ENCODE assay signal across 2 cellular contexts in the genomic region with DNA sequence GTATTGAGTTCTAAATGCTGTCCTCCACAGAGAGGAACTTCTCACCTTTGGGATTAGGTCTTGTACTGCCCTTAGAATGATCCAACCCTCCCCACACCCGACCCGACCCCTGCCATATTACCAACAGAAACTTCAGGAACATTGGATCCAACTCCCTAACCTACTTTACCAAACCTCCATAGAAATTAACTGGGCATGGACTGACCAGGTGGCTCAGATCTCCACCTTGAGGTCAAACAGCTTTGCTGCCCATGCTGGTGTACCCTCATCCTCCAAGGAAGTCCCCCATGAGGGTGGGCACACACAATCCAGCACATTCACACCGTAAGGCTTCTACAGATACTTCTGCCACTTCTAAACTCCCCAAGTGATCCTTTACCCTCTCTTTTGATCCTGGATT.
TF ChIP-seq lines count a peak whose summit lies in the region.

No MANE protein-coding gene starts in this region.

TF ChIP-seq in SK-N-SH, 30 proteins besides CTCF, POLR2A, EP300 and RAD21 (continued from another document):
- TF ChIP-seq, protein P1, sequence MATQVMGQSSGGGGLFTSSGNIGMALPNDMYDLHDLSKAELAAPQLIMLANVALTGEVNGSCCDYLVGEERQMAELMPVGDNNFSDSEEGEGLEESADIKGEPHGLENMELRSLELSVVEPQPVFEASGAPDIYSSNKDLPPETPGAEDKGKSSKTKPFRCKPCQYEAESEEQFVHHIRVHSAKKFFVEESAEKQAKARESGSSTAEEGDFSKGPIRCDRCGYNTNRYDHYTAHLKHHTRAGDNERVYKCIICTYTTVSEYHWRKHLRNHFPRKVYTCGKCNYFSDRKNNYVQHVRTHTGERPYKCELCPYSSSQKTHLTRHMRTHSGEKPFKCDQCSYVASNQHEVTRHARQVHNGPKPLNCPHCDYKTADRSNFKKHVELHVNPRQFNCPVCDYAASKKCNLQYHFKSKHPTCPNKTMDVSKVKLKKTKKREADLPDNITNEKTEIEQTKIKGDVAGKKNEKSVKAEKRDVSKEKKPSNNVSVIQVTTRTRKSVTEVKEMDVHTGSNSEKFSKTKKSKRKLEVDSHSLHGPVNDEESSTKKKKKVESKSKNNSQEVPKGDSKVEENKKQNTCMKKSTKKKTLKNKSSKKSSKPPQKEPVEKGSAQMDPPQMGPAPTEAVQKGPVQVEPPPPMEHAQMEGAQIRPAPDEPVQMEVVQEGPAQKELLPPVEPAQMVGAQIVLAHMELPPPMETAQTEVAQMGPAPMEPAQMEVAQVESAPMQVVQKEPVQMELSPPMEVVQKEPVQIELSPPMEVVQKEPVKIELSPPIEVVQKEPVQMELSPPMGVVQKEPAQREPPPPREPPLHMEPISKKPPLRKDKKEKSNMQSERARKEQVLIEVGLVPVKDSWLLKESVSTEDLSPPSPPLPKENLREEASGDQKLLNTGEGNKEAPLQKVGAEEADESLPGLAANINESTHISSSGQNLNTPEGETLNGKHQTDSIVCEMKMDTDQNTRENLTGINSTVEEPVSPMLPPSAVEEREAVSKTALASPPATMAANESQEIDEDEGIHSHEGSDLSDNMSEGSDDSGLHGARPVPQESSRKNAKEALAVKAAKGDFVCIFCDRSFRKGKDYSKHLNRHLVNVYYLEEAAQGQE (IDR thresholded peaks at IDR 0.05; ENCODE audit: low read depth, low read length) = no peak
- TF ChIP-seq SMC3 (IDR thresholded peaks at IDR 0.05; ENCODE audit: low read depth, low read length) (no peak), JUND (IDR thresholded peaks at IDR 0.05) (no peak), FOSL2 (IDR thresholded peaks at IDR 0.05; ENCODE audit: borderline replicate concordance, low read depth) (no peak), RXRA (IDR thresholded peaks at IDR 0.05; ENCODE audit: borderline replicate concordance, low read depth) (no peak), RCOR1 (IDR thresholded peaks at IDR 0.05; ENCODE audit: low read length) (no peak), POLR2AphosphoS5 (IDR thresholded peaks at IDR 0.05; ENCODE audit: low read depth, low read length) (no peak)
- TF ChIP-seq, protein P2, sequence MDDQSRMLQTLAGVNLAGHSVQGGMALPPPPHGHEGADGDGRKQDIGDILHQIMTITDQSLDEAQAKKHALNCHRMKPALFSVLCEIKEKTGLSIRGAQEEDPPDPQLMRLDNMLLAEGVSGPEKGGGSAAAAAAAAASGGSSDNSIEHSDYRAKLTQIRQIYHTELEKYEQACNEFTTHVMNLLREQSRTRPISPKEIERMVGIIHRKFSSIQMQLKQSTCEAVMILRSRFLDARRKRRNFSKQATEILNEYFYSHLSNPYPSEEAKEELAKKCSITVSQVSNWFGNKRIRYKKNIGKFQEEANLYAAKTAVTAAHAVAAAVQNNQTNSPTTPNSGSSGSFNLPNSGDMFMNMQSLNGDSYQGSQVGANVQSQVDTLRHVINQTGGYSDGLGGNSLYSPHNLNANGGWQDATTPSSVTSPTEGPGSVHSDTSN (IDR thresholded peaks at IDR 0.05) = no peak

TF ChIP-seq in SK-N-SH treated with all-trans-retinoic acid at 6 μM for 48 hours, 23 proteins besides CTCF, POLR2A, EP300 and RAD21 (continued from another document):
- TF ChIP-seq OSR1 (CRISPR knock-in tag; IDR thresholded peaks at IDR 0.05) (no peak), ZFP30 (CRISPR knock-in tag; IDR thresholded peaks at IDR 0.05) (no peak), BACH2 (CRISPR knock-in tag; IDR thresholded peaks at IDR 0.05; ENCODE audit: borderline replicate concordance) (no peak), TCF4 (CRISPR knock-in tag; IDR thresholded peaks at IDR 0.05; ENCODE audit: borderline replicate concordance) (no peak), ZFP3 (CRISPR knock-in tag; IDR thresholded peaks at IDR 0.05) (no peak), ZNF8 (CRISPR knock-in tag; IDR thresholded peaks at IDR 0.05) (no peak), CSDC2 (CRISPR knock-in tag; IDR thresholded peaks at IDR 0.05) (no peak), GLIS3 (CRISPR knock-in tag; IDR thresholded peaks at IDR 0.05) (no peak)
- TF ChIP-seq, protein P3, sequence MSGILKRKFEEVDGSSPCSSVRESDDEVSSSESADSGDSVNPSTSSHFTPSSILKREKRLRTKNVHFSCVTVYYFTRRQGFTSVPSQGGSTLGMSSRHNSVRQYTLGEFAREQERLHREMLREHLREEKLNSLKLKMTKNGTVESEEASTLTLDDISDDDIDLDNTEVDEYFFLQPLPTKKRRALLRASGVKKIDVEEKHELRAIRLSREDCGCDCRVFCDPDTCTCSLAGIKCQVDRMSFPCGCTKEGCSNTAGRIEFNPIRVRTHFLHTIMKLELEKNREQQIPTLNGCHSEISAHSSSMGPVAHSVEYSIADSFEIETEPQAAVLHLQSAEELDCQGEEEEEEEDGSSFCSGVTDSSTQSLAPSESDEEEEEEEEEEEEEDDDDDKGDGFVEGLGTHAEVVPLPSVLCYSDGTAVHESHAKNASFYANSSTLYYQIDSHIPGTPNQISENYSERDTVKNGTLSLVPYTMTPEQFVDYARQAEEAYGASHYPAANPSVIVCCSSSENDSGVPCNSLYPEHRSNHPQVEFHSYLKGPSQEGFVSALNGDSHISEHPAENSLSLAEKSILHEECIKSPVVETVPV (CRISPR knock-in tag; IDR thresholded peaks at IDR 0.05) = no peak
- TF ChIP-seq, protein P4, sequence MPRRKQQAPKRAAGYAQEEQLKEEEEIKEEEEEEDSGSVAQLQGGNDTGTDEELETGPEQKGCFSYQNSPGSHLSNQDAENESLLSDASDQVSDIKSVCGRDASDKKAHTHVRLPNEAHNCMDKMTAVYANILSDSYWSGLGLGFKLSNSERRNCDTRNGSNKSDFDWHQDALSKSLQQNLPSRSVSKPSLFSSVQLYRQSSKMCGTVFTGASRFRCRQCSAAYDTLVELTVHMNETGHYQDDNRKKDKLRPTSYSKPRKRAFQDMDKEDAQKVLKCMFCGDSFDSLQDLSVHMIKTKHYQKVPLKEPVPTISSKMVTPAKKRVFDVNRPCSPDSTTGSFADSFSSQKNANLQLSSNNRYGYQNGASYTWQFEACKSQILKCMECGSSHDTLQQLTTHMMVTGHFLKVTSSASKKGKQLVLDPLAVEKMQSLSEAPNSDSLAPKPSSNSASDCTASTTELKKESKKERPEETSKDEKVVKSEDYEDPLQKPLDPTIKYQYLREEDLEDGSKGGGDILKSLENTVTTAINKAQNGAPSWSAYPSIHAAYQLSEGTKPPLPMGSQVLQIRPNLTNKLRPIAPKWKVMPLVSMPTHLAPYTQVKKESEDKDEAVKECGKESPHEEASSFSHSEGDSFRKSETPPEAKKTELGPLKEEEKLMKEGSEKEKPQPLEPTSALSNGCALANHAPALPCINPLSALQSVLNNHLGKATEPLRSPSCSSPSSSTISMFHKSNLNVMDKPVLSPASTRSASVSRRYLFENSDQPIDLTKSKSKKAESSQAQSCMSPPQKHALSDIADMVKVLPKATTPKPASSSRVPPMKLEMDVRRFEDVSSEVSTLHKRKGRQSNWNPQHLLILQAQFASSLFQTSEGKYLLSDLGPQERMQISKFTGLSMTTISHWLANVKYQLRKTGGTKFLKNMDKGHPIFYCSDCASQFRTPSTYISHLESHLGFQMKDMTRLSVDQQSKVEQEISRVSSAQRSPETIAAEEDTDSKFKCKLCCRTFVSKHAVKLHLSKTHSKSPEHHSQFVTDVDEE (CRISPR knock-in tag; IDR thresholded peaks at IDR 0.05) = no peak
